ENCODE assay signal across 9 cellular contexts in genomic region chr18:58225101-58225500, GRCh38.
A peak's percentile ranks its signal among the peaks of the same experiment; 100 is the strongest.
DNase-seq lines count a peak whose midpoint lies in the region; ATAC-seq and TF ChIP-seq lines count a peak whose summit lies in the region.
"Had no signal": no experiment of that assay in that cellular context is flagged by ENCODE, and none has a peak within 500 bp of the region (broad histone marks: within the 10 kb centered on the region; RNA-seq: fewer than 3 reads in every experiment).

No MANE protein-coding gene starts in this region.

- H3K79me1 ChIP-seq in neuronal stem cell (ENCODE audit: low read depth, low read length) = no peaks in the 10 kb centered on the region

- H3K4me1 ChIP-seq in PC-3 (ENCODE audit: insufficient read depth, low read length) (peaks cover 47% of the 10 kb centered on the region), neuronal stem cell (ENCODE audit: control insufficient read depth in 2 of 2, insufficient read depth in 1 of 2, low read depth in 1 of 2, low read length in 2 of 2) (peaks cover 15 to 23% of the 10 kb centered on the region in 2 donors)

- no peak overlapping the region for H3K4ac ChIP-seq in neuronal stem cell (ENCODE audit: low read length)

- H3K9ac ChIP-seq in PC-3 (ENCODE audit: low read length) (peak overlapping the region; percentile 4; the same call in 1 of the 2 replicates), neuronal stem cell (ENCODE audit: low read depth, low read length, poor library complexity) (no peak overlapping the region)

- CTCF ChIA-PET in PC-3 (lab: Charles Lee) = no interaction called here
- CTCF ChIA-PET in HEK293T (lab: Yijun Ruan, JAX) = interaction anchor here (1.4 kb wide), 1 partner anchor 14 kb away, joined by 4 read pairs; no protein-coding TSS in a partner anchor

- POLR2A ChIA-PET in PC-3 (lab: Charles Lee; ENCODE audit: unreplicated experiment) = interaction anchor here (0.5 to 0.6 kb wide), 3 partner anchors 13 to 36 kb away, joined by 4 to 12 read pairs (median 9); no protein-coding TSS in a partner anchor
- POLR2A ChIA-PET in HEK293T (lab: Yijun Ruan, JAX) = no interaction called here

- no peak overlapping the region for H4K91ac ChIP-seq in neuronal stem cell (ENCODE audit: low read depth, low read length, poor library complexity)

- H3F3A ChIP-seq in PC-3 (ENCODE audit: low read length, unreplicated experiment) = no peaks in the 10 kb centered on the region

- H2AFZ ChIP-seq in PC-3 (ENCODE audit: low read length) (no peak overlapping the region), neuronal stem cell (ENCODE audit: low read length) (no peak overlapping the region)

- H3K79me2 ChIP-seq in PC-3 (ENCODE audit: low read length) = peaks cover 96% of the 10 kb centered on the region

- H3K27me3 ChIP-seq in PC-3 (ENCODE audit: low read length) (no peaks in the 10 kb centered on the region), neuronal stem cell (ENCODE audit: control insufficient read depth in 3 of 3, insufficient read depth in 3 of 3, low read depth in 1 of 3, low read length in 3 of 3) (no peaks in the 10 kb centered on the region)

- H2BK15ac ChIP-seq in neuronal stem cell (ENCODE audit: low read length) = no peak overlapping the region

- no peak overlapping the region for H2BK12ac ChIP-seq in neuronal stem cell (ENCODE audit: low read length)

- H3K4me3 ChIP-seq in PC-3 (ENCODE audit: low read length) (peak overlapping the region; percentile 93; the same call in 1 of the 2 replicates), neuronal stem cell (ENCODE audit: low read length in 2 of 2) (no peak overlapping the region)

- no peaks in the 10 kb centered on the region for H3K9me3 ChIP-seq in PC-3 (ENCODE audit: low read length)
- no peaks in the 10 kb centered on the region for H3K9me3 ChIP-seq in neuronal stem cell (replicated peaks in 1 of 2; ENCODE audit: control insufficient read depth in 2 of 2, insufficient read depth in 1 of 2, low read depth in 1 of 2, low read length in 2 of 2)

- DNase-seq in PC-3 (peak; percentile 42), renal cortical epithelial cell (ENCODE audit: low read depth) (peak; percentile 63), HEK293T (ENCODE audit: extremely low spot score) (no peak), NOMO-1 treated with DMSO at 0.1 percent for 48 hours (lab: John Stamatoyannopoulos, UW; ENCODE audit: unreplicated experiment) (no peak), A172 (ENCODE audit: low spot score) (no peak), neuronal stem cell (ENCODE audit: low spot score) (no peak)

- H2BK5ac ChIP-seq in neuronal stem cell (ENCODE audit: low read length) = no peak overlapping the region

- no TSS peak for BruUV-seq in PC-3 (replicated peaks; lab: Mats Ljungman, UMichigan)

- H3K27ac ChIP-seq in PC-3 (ENCODE audit: low read length) = peak overlapping the region; percentile 86
- H3K27ac ChIP-seq in neuronal stem cell (replicated peaks; ENCODE audit: low read length) = no peak overlapping the region
- H3K27ac ChIP-seq: HL-60 had no signal

- no peak overlapping the region for H3K14ac ChIP-seq in neuronal stem cell (ENCODE audit: low read length)

- H3K4me2 ChIP-seq in PC-3 (ENCODE audit: low read length) (peak overlapping the region; percentile 88), neuronal stem cell (ENCODE audit: insufficient read depth, low read length, poor library complexity, severe bottlenecking) (no peak overlapping the region)

- no peak for TF ChIP-seq CTCF in PC-3 (conservative IDR thresholded peaks at IDR 0.05; ENCODE audit: low read depth, low read length)

- no peak overlapping the region for H2BK120ac ChIP-seq in neuronal stem cell (ENCODE audit: low read depth, low read length)

- intact Hi-C loops in PC-3 (cut with micrococcal nuclease) = no loop called here

- peak; percentile 93 for ATAC-seq in GM18511 (IDR thresholded peaks at IDR 0.05; ENCODE audit: unreplicated experiment)
- peak; percentile 90 for ATAC-seq in GM21825 (IDR thresholded peaks at IDR 0.05; ENCODE audit: unreplicated experiment)
- ATAC-seq in PC-3 = no peak

- no peak overlapping the region for H2AK5ac ChIP-seq in neuronal stem cell (ENCODE audit: low read depth, low read length)

- no peak overlapping the region for H4K8ac ChIP-seq in neuronal stem cell (ENCODE audit: low read depth, low read length)

- no peaks in the 10 kb centered on the region for H3K9me2 ChIP-seq in PC-3 (replicated peaks; ENCODE audit: low read length)

- H3K36me3 ChIP-seq in PC-3 (ENCODE audit: low read depth, low read length) (peaks cover 12% of the 10 kb centered on the region), neuronal stem cell (replicated peaks in 1 of 2; ENCODE audit: control insufficient read depth in 2 of 2, insufficient read depth in 2 of 2, low read length in 2 of 2) (no peaks in the 10 kb centered on the region)

- H3K23ac ChIP-seq in neuronal stem cell (ENCODE audit: low read depth, low read length, poor library complexity) = no peak overlapping the region

- no peak overlapping the region for H3K18ac ChIP-seq in neuronal stem cell (ENCODE audit: low read length)

- no CpG with 5 or more reads among the region's 6 CpGs for WGBS in neuronal stem cell (ENCODE audit: extremely low coverage in 2 of 2, insufficient read length in 2 of 2, insufficient replicate concordance in 1 of 2), 2 donors

- peaks cover 63% of the 10 kb centered on the region for H4K20me1 ChIP-seq in PC-3 (ENCODE audit: low read length)

TF ChIP-seq in HEK293T, 16 proteins besides CTCF, POLR2A, EP300 and RAD21:
- TF ChIP-seq ELF4 (IDR thresholded peaks at IDR 0.05) = no peak
- TF ChIP-seq SP1 (IDR thresholded peaks at IDR 0.05) = no peak
- TF ChIP-seq L3MBTL2 (conservative IDR thresholded peaks at IDR 0.05) = no peak
- TF ChIP-seq PKNOX1 (IDR thresholded peaks at IDR 0.05) = no peak
- no peak for TF ChIP-seq NFRKB (IDR thresholded peaks at IDR 0.05)
- TF ChIP-seq SUZ12 (IDR thresholded peaks at IDR 0.05) = no peak
- TF ChIP-seq FOXK2 (IDR thresholded peaks at IDR 0.05) = no peak
- no peak for TF ChIP-seq HDGF (IDR thresholded peaks at IDR 0.05; ENCODE audit: borderline replicate concordance)
- no peak for TF ChIP-seq FOXM1 (IDR thresholded peaks at IDR 0.05; ENCODE audit: borderline replicate concordance)
- TF ChIP-seq FOXA1 (IDR thresholded peaks at IDR 0.05) = no peak
TF ChIP-seq in HEK293T: peak in this region for 0.

Comparison
In these comparisons a context has a peak if more than half of its experiments do, and no peak if none do; other contexts are left out.
1. DNase-seq: peak in PC-3 (single experiment) and renal cortical epithelial cell (single experiment); none in HEK293T (single experiment), NOMO-1 treated with DMSO at 0.1 percent for 48 hours (single experiment), A172 (single experiment) and neuronal stem cell (single experiment).